ENCODE assay signal across 7 cellular contexts in the genomic region with DNA sequence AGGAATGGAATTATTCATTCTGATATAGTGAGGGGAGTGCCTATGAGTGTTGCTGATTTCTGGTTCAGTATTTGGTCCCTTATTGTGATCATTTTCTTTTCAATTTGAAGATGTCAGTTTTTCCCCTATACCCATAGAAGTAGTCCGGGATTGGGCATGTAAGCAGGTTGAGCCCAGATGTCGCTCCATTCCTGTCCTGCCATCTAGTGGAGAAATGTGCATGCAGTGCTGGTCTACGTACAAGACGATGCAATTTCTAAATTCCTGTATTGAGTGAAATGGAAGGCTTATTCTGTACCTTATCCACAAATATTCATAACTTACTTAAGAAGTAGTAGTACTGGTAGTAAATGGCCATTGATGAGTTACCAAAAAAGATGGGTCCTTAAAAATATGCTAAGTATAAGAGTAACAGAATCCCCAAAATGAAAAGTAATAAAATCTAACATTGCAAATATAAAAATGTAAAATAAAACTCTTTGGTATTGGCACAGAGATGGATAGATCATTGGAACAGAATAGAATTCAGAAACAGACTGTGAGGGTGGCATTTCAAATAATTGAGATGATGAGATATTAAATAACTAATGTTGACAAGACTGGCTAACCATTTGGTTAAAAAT.
DNase-seq lines count a peak whose midpoint lies in the region; ATAC-seq and TF ChIP-seq lines count a peak whose summit lies in the region.

No MANE protein-coding gene starts in this region.

- H3K4me1 ChIP-seq in right atrium auricular region (no peaks in the 10 kb centered on the region), gastrocnemius medialis (no peaks in the 10 kb centered on the region)

- intact Hi-C loops in gastrocnemius medialis (cut with DNase I; ENCODE audit: low total_unique reads), result no loop called here

- in situ Hi-C loops in gastrocnemius medialis (cut with MboI; ENCODE audit: low sequenced_read_pairs in 4 of 4), result no loop called here

- peak; percentile 99 for ATAC-seq in GM21515 (IDR thresholded peaks at IDR 0.05; ENCODE audit: unreplicated experiment)
- no peak for ATAC-seq in gastrocnemius medialis

- no peaks in the 10 kb centered on the region for H3K36me3 ChIP-seq in GM06990 (ENCODE audit: control insufficient read depth, insufficient read depth, low read length)
- H3K36me3 ChIP-seq in right atrium auricular region, result no peaks in the 10 kb centered on the region
- no peaks in the 10 kb centered on the region for H3K36me3 ChIP-seq in gastrocnemius medialis

- TF ChIP-seq CTCF in GM06990 (IDR thresholded peaks at IDR 0.05; ENCODE audit: insufficient read depth, low read length, poor library complexity, severe bottlenecking), result peak; percentile 85
- TF ChIP-seq CTCF in right atrium auricular region (IDR thresholded peaks at IDR 0.05), result peak; percentile 69 to 81
- TF ChIP-seq CTCF in gastrocnemius medialis (IDR thresholded peaks at IDR 0.05 in 4 of 5, conservative IDR thresholded peaks at IDR 0.05 in 1 of 5), result peak in 3 of 5 experiments; percentile 33 to 56 (median 42)

- peak; percentile 6 for DNase-seq in GM06990 (ENCODE audit: extremely low read depth, insufficient read length)
- peak; percentile 66 for DNase-seq in HPDE6-E6E7 (ENCODE audit: extremely low spot score)
- DNase-seq in NOMO-1 treated with DMSO at 0.1 percent for 48 hours (lab: John Stamatoyannopoulos, UW; ENCODE audit: unreplicated experiment), result peak; percentile 38
- DNase-seq in amniotic epithelial cell (ENCODE audit: low read depth), result peak; percentile 55
- no peak for DNase-seq in right atrium auricular region (ENCODE audit: low spot score)
- no peak for DNase-seq in gastrocnemius medialis

- H3K27ac ChIP-seq in right atrium auricular region (no peak overlapping the region), gastrocnemius medialis (no peak overlapping the region)

- no peaks in the 10 kb centered on the region for H3K27me3 ChIP-seq in GM06990 (replicated peaks; ENCODE audit: control insufficient read depth, insufficient read depth, low read length)
- H3K27me3 ChIP-seq in right atrium auricular region, result no peaks in the 10 kb centered on the region
- no peaks in the 10 kb centered on the region for H3K27me3 ChIP-seq in gastrocnemius medialis

- no peak for TF ChIP-seq POLR2A in gastrocnemius medialis (IDR thresholded peaks at IDR 0.05)

- H3K4me3 ChIP-seq in GM06990 (replicated peaks; ENCODE audit: low read depth, low read length), result no peak overlapping the region
- no peak overlapping the region for H3K4me3 ChIP-seq in right atrium auricular region
- no peak overlapping the region for H3K4me3 ChIP-seq in gastrocnemius medialis

- H3K9me3 ChIP-seq in right atrium auricular region (no peaks in the 10 kb centered on the region), gastrocnemius medialis (no peaks in the 10 kb centered on the region)

Comparison
In these comparisons a context has a peak if more than half of its experiments do, and no peak if none do; other contexts are left out.
1. DNase-seq: peak in GM06990 (single experiment), HPDE6-E6E7 (single experiment), NOMO-1 treated with DMSO at 0.1 percent for 48 hours (single experiment) and amniotic epithelial cell (single experiment); none in right atrium auricular region (single experiment) and gastrocnemius medialis (0 of 2).
2. Peak in every context shown above with its lines, with median percentiles within 50 percentile points of each other: CTCF ChIP-seq.